18 cellular contexts compared by ENCODE assay signal in genomic region chr1:20081331-20081810, GRCh38. TPM values are rescaled to one million over a fixed set of nuclear protein-coding genes. Genes with fewer than 3 reads are reported as not detected.
DNase-seq lines count a peak whose midpoint lies in the region; ATAC-seq and TF ChIP-seq lines count a peak whose summit lies in the region.
"Had no signal": no experiment of that assay in that cellular context is flagged by ENCODE, and none has a peak within 500 bp of the region (broad histone marks: within the 10 kb centered on the region; RNA-seq: fewer than 3 reads in every experiment).

No MANE protein-coding gene starts in this region.

- H3K4me3 ChIP-seq in OCI-LY3 (ENCODE audit: low read length) = peak overlapping the region; percentile 63; the same call in 1 of the 2 replicates
- no peak overlapping the region for H3K4me3 ChIP-seq in sigmoid colon

- H3K27me3 ChIP-seq in OCI-LY3 (ENCODE audit: low read depth, low read length) (no peaks in the 10 kb centered on the region), sigmoid colon (no peaks in the 10 kb centered on the region)

- TF ChIP-seq CTCF in OCI-LY3 (IDR thresholded peaks at IDR 0.05; ENCODE audit: low read depth, low read length) = no peak
- TF ChIP-seq CTCF in sigmoid colon (IDR thresholded peaks at IDR 0.05) = no peak

- H3K79me2 ChIP-seq in OCI-LY3 (ENCODE audit: low read length) = no peaks in the 10 kb centered on the region

- H3K36me3 ChIP-seq in OCI-LY3 (replicated peaks; ENCODE audit: low read depth, low read length) = no peaks in the 10 kb centered on the region
- peaks cover 0 to 5% (median 2%) of the 10 kb centered on the region in 4 donors for H3K36me3 ChIP-seq in sigmoid colon

- H3K9ac ChIP-seq in OCI-LY3 (ENCODE audit: low read length) = peak overlapping the region; percentile 4; the same call in 1 of the 2 replicates

- no peak for TF ChIP-seq EP300 in sigmoid colon (IDR thresholded peaks at IDR 0.05)

- WGBS in sigmoid colon, 2 donors = 56 to 78% methylated on average over 8 of the region's 8 CpGs

- TF ChIP-seq POLR2A in sigmoid colon (IDR thresholded peaks at IDR 0.05) = no peak

- DNase-seq in left lobe of liver (ENCODE audit: low spot score) (no peak), sigmoid colon (peak; percentile 43), NCI-H187 (lab: John Stamatoyannopoulos, UW) (no peak), NCI-H226 (no peak), caudate nucleus (lab: John Stamatoyannopoulos, UW) (no peak)
- DNase-seq: CD4-positive, alpha-beta memory T cell; DMS79; HCEC 1CT; NCI-H1417; NCI-H1930; NCI-H2171; NCI-H446 treated with DMSO at 0.1 percent for 48 hours; PC-3 had no signal

- H4K20me1 ChIP-seq in OCI-LY3 (ENCODE audit: insufficient read depth, low read length) = no peaks in the 10 kb centered on the region

- H2AFZ ChIP-seq in OCI-LY3 (ENCODE audit: low read depth, low read length) = peak overlapping the region; percentile 85; the same call in 1 of the 2 replicates

- ATAC-seq in GM18511 (IDR thresholded peaks at IDR 0.05; ENCODE audit: unreplicated experiment) (peak; percentile 16), left lobe of liver (peak; percentile 27)
- ATAC-seq: PC-3 had no signal

- peak overlapping the region; percentile 85 for H3K4me2 ChIP-seq in OCI-LY3 (ENCODE audit: low read length)

- no peaks in the 10 kb centered on the region for H3K9me3 ChIP-seq in OCI-LY3 (ENCODE audit: insufficient read depth, low read length)
- no peaks in the 10 kb centered on the region for H3K9me3 ChIP-seq in sigmoid colon

- H3K27ac ChIP-seq in OCI-LY3 (ENCODE audit: low read length) (no peak overlapping the region), sigmoid colon (no peak overlapping the region), caudate nucleus (ENCODE audit: low read depth, low read length) (no peak overlapping the region)

- H3K4me1 ChIP-seq in OCI-LY3 (ENCODE audit: low read length) (peaks cover 51% of the 10 kb centered on the region), sigmoid colon (peaks cover 0 to 5% (median 2%) of the 10 kb centered on the region in 4 donors)

- intact Hi-C loops in sigmoid colon (cut with DNase I) = no loop called here

RNA-seq across cellular contexts. Expression of gene PLA2G5, which starts 11.4 kb away (rescaled TPM):
- total RNA-seq in left lobe of liver (5.8 TPM), sigmoid colon (10 to 100 TPM; 18.6 to 45.4 (median 30.5) TPM)
- polyA plus RNA-seq in sigmoid colon = 1 to 10 TPM in 2 of 3 donors, under 1 TPM in 1; 0.69 to 5.4 (median 2.4) TPM
- total RNA-seq: CD4-positive, alpha-beta memory T cell; HT-29; LHCN-M2; PC-3; SK-MEL-5 had no signal
- polyA plus RNA-seq: CD4-positive, alpha-beta memory T cell had no signal

RNA-seq across cellular contexts. Expression of gene PLA2G2D, which starts 38.0 kb away (rescaled TPM):
- total RNA-seq in left lobe of liver (not detected), sigmoid colon (under 1 TPM in 1 of 4 donors, not detected in 3; 0.16 TPM)
- 1 to 10 TPM in 1 of 3 donors, not detected in 2; 8.6 TPM for polyA plus RNA-seq in sigmoid colon
- total RNA-seq: CD4-positive, alpha-beta memory T cell; HT-29; LHCN-M2; PC-3; SK-MEL-5 had no signal

RNA-seq across cellular contexts. Expression of gene PLA2G2F, which starts 57.8 kb away (rescaled TPM):
- total RNA-seq in left lobe of liver = not detected
- total RNA-seq in sigmoid colon = not detected
- under 1 TPM in 2 of 3 donors, not detected in 1; 0.60 to 0.80 TPM for polyA plus RNA-seq in sigmoid colon
- total RNA-seq: CD4-positive, alpha-beta memory T cell; LHCN-M2; SK-MEL-5 had no signal
- polyA plus RNA-seq: CD4-positive, alpha-beta memory T cell had no signal
